In the genomic region with DNA sequence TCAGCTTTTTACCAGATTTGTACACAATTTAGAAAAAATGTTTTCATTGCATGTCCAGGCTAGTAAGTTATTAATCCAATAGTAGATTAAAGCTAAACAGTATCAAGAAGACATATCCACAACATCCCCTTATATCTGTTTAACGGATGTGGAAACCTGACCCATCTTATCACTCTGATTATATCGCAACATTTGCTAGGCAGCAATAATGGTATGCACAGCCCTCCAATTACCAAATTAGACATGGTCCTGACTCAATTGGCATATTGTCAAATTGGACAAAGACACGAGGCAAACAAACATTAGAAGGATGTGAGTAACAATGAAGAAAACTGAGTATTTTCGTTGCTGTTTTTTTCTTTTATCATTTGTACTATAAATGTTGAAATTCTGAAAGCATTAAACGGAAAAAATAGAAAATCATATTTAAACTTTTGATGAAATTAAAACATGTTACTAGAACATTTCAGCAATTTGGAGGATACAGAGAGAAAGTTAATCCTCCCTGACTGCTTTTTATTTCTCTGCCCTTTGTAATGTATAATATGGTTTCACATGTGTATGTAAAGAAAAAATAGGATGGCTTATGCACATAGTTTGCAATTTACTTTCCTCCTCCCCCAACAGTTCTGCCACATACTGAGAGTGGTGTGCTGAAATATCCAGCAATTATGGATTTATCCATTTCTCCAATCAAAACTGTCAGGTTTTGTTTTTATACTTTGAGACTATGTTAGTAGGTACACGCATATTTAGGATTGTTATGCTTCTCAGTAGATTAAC, we compare ENCODE assay signal across 19 cellular contexts.
A peak's percentile ranks its signal among the peaks of the same experiment; 100 is the strongest.
DNase-seq lines count a peak whose midpoint lies in the region; ATAC-seq, FAIRE-seq and TF ChIP-seq lines count a peak whose summit lies in the region.
"Had no signal": no experiment of that assay in that cellular context is flagged by ENCODE, and none has a peak within 500 bp of the region (broad histone marks: within the 10 kb centered on the region; RNA-seq: fewer than 3 reads in every experiment).

No MANE protein-coding gene starts in this region.

- no peaks in the 10 kb centered on the region for H3K36me3 ChIP-seq in bronchial epithelial cell (ENCODE audit: control insufficient read depth, insufficient read depth, low read length)
- H3K36me3 ChIP-seq: esophagus squamous epithelium, prostate gland had no signal

- no peak overlapping the region for H3K4me3 ChIP-seq in bronchial epithelial cell (ENCODE audit: low read depth, low read length)
- H3K4me3 ChIP-seq: esophagus squamous epithelium, prostate gland had no signal

- DNase-seq in ELR (ENCODE audit: low read depth): peak; percentile 79
- DNase-seq in NCI-H1105 treated with DMSO at 0.1 percent for 48 hours (lab: John Stamatoyannopoulos, UW): peak; percentile 54
- peak; percentile 2 for DNase-seq in bronchial epithelial cell (ENCODE audit: low read depth)
- peak; percentile 22 for DNase-seq in pulmonary artery endothelial cell (ENCODE audit: low read depth, low spot score)
- no peak for DNase-seq in activated CD4-positive, alpha-beta T cell treated with anti-CD3 and anti-CD28 coated beads, Interleukin-2, amount 50 U/mL, for 1 hour
- DNase-seq in NOMO-1 treated with DMSO at 0.1 percent for 48 hours (lab: John Stamatoyannopoulos, UW; ENCODE audit: unreplicated experiment): no peak
- DNase-seq: activated CD4-positive, alpha-beta T cell treated with anti-CD3 and anti-CD28 coated beads, Interleukin-2, amount 50 U/mL, for 4 hours; activated naive CD4-positive, alpha-beta T cell treated with anti-CD3 and anti-CD28 coated beads for 36 hours; activated T-cell treated with anti-CD3 and anti-CD28 coated beads for 4 hours; CD4-positive, alpha-beta T cell; esophagus squamous epithelium; hippocampal formation; NCI-H187; NCI-H510A treated with DMSO at 0.1 percent for 48 hours; nephron progenitor cell; stimulated activated naive CD4-positive, alpha-beta T cell had no signal

- FAIRE-seq in bronchial epithelial cell (lab: Jason Lieb, UNC): no peak
- FAIRE-seq: RCC 7860 had no signal

- H3K27me3 ChIP-seq in bronchial epithelial cell (ENCODE audit: control insufficient read depth, insufficient read depth, low read length): no peaks in the 10 kb centered on the region
- H3K27me3 ChIP-seq: esophagus squamous epithelium had no signal

- no peak for ATAC-seq in GM18867 (IDR thresholded peaks at IDR 0.05; ENCODE audit: unreplicated experiment)

- no peak for TF ChIP-seq CTCF in bronchial epithelial cell (IDR thresholded peaks at IDR 0.05; ENCODE audit: insufficient read depth, low read length, severe bottlenecking)

Comparison
In these comparisons a context has a peak if more than half of its experiments do, and no peak if none do; other contexts are left out.
1. DNase-seq: peak in ELR (single experiment), NCI-H1105 treated with DMSO at 0.1 percent for 48 hours (single experiment), bronchial epithelial cell (single experiment) and pulmonary artery endothelial cell (single experiment); none in activated CD4-positive, alpha-beta T cell treated with anti-CD3 and anti-CD28 coated beads, Interleukin-2, amount 50 U/mL, for 1 hour (single experiment) and NOMO-1 treated with DMSO at 0.1 percent for 48 hours (single experiment).